9 cellular contexts compared by ENCODE assay signal in genomic region chr2:43333656-43334144, GRCh38.
DNase-seq lines count a peak whose midpoint lies in the region; ATAC-seq and TF ChIP-seq lines count a peak whose summit lies in the region.
"Had no signal": no experiment of that assay in that cellular context is flagged by ENCODE, and none has a peak within 500 bp of the region (broad histone marks: within the 10 kb centered on the region; RNA-seq: fewer than 3 reads in every experiment).

No MANE protein-coding gene starts in this region.

- no peaks in the 10 kb centered on the region for H3K27me3 Mint-ChIP-seq in MCF 10A (ENCODE audit: insufficient read depth, unreplicated experiment)
- H3K27me3 Mint-ChIP-seq in activated naive CD8-positive, alpha-beta T cell treated with anti-CD3 and anti-CD28 coated beads, Interleukin-2, amount 50 U/mL, for 24 hours: no peaks in the 10 kb centered on the region

- ATAC-seq in HG03442 (IDR thresholded peaks at IDR 0.05; ENCODE audit: unreplicated experiment): no peak
- ATAC-seq in activated naive CD8-positive, alpha-beta T cell treated with anti-CD3 and anti-CD28 coated beads, Interleukin-2, amount 50 U/mL, for 24 hours: no peak
- no peak for ATAC-seq in HG03175 (IDR thresholded peaks at IDR 0.05; ENCODE audit: unreplicated experiment)

- no peak for TF ChIP-seq EP300 in stomach (IDR thresholded peaks at IDR 0.05)

- peak overlapping the region; percentile 56 for H3K27ac Mint-ChIP-seq in MCF 10A (ENCODE audit: low read depth, unreplicated experiment)
- H3K27ac Mint-ChIP-seq in activated naive CD8-positive, alpha-beta T cell treated with anti-CD3 and anti-CD28 coated beads, Interleukin-2, amount 50 U/mL, for 24 hours: no peak overlapping the region

- H3K4me1 ChIP-seq in hepatocyte (ENCODE audit: insufficient read depth) (peaks cover 25% of the 10 kb centered on the region), stomach (peaks cover 6 to 52% (median 25%) of the 10 kb centered on the region in 4 donors)

- H3K36me3 Mint-ChIP-seq in MCF 10A (ENCODE audit: insufficient read depth, unreplicated experiment): peaks cover 23% of the 10 kb centered on the region
- peaks cover 18% of the 10 kb centered on the region for H3K36me3 Mint-ChIP-seq in activated naive CD8-positive, alpha-beta T cell treated with anti-CD3 and anti-CD28 coated beads, Interleukin-2, amount 50 U/mL, for 24 hours (ENCODE audit: low read depth)

- POLR2A ChIA-PET in MCF 10A (lab: Yijun Ruan, JAX): interaction anchor here (1.0 to 1.3 kb wide), 3 partner anchors 15 to 107 kb away, joined by 3 read pairs; partner anchors contain the start of gene ZFP36L2

- H3K9me3 Mint-ChIP-seq in MCF 10A (ENCODE audit: unreplicated experiment): no peaks in the 10 kb centered on the region
- no peaks in the 10 kb centered on the region for H3K9me3 Mint-ChIP-seq in activated naive CD8-positive, alpha-beta T cell treated with anti-CD3 and anti-CD28 coated beads, Interleukin-2, amount 50 U/mL, for 24 hours

- CTCF ChIA-PET in MCF 10A (lab: Yijun Ruan, JAX): no interaction called here

- H3K4me2 ChIP-seq in hepatocyte: no peak overlapping the region

- TF ChIP-seq CTCF in MCF 10A (IDR thresholded peaks at IDR 0.05; ENCODE audit: unreplicated experiment) (no peak), hepatocyte (IDR thresholded peaks at IDR 0.05; ENCODE audit: poor library complexity) (no peak), stomach (IDR thresholded peaks at IDR 0.05) (no peak)

- peak overlapping the region; percentile 22 for H3K27ac ChIP-seq in hepatocyte
- H3K27ac ChIP-seq in stomach: peak overlapping the region in 4 of 5 donors; percentile 24 to 67 (median 53)

- 33% methylated on average over 2 of the region's 2 CpGs for WGBS in hepatocyte (ENCODE audit: low lambda C conversion rate, missing lambda C conversion rate)
- WGBS in stomach, 5 donors: 36 to 65% (median 47%) methylated on average over 2 of the region's 2 CpGs

- H3K9me3 ChIP-seq in hepatocyte (ENCODE audit: low read depth) (no peaks in the 10 kb centered on the region), stomach (no peaks in the 10 kb centered on the region)

- H3K4me3 ChIP-seq in hepatocyte (no peak overlapping the region), stomach (no peak overlapping the region)

- DNase-seq in LHCN-M2 (ENCODE audit: low read depth) (peak; percentile 82), MCF 10A (ENCODE audit: unreplicated experiment) (peak; percentile 42), hepatocyte (ENCODE audit: low spot score) (no peak), stomach (no peak), NCI-H187 (lab: John Stamatoyannopoulos, UW) (no peak)
- DNase-seq in activated naive CD8-positive, alpha-beta T cell treated with anti-CD3 and anti-CD28 coated beads, Interleukin-2, amount 50 U/mL, for 24 hours: no peak
- DNase-seq: NCI-H1048 had no signal

- H3K27me3 ChIP-seq in hepatocyte (no peaks in the 10 kb centered on the region), stomach (no peaks in the 10 kb centered on the region)

- H3K9me2 ChIP-seq in hepatocyte (replicated peaks; ENCODE audit: insufficient read depth): no peaks in the 10 kb centered on the region

- BruUV-seq in MCF 10A (replicated peaks; lab: Mats Ljungman, UMichigan): no TSS peak

- intact Hi-C loops in MCF 10A (cut with micrococcal nuclease) (no loop called here), stomach (cut with DNase I; ENCODE audit: low total_unique reads) (no loop called here)

- H3K79me2 ChIP-seq in hepatocyte: no peaks in the 10 kb centered on the region

- no peak for TF ChIP-seq POLR2A in stomach (IDR thresholded peaks at IDR 0.05)

- no peak overlapping the region for H3K4me3 Mint-ChIP-seq in MCF 10A (ENCODE audit: unreplicated experiment)
- no peak overlapping the region for H3K4me3 Mint-ChIP-seq in activated naive CD8-positive, alpha-beta T cell treated with anti-CD3 and anti-CD28 coated beads, Interleukin-2, amount 50 U/mL, for 24 hours

- no peaks in the 10 kb centered on the region for H4K20me1 ChIP-seq in hepatocyte (ENCODE audit: insufficient read depth, poor library complexity, severe bottlenecking)

- peaks cover 14% of the 10 kb centered on the region for H3K4me1 Mint-ChIP-seq in MCF 10A (ENCODE audit: insufficient read depth, unreplicated experiment)
- H3K4me1 Mint-ChIP-seq in activated naive CD8-positive, alpha-beta T cell treated with anti-CD3 and anti-CD28 coated beads, Interleukin-2, amount 50 U/mL, for 24 hours: peaks cover 7% of the 10 kb centered on the region

- H2AFZ ChIP-seq in hepatocyte: no peak overlapping the region

- no peaks in the 10 kb centered on the region for H3K36me3 ChIP-seq in hepatocyte (replicated peaks; ENCODE audit: insufficient read depth, low read depth)
- no peaks in the 10 kb centered on the region for H3K36me3 ChIP-seq in stomach

Comparison
In these comparisons a context has a peak if more than half of its experiments do, and no peak if none do; other contexts are left out.
1. DNase-seq: peak in LHCN-M2 (single experiment) and MCF 10A (single experiment); none in hepatocyte (single experiment), stomach (single experiment), activated naive CD8-positive, alpha-beta T cell treated with anti-CD3 and anti-CD28 coated beads, Interleukin-2, amount 50 U/mL, for 24 hours (single experiment) and NCI-H187 (0 of 2).